Comparison of ENCODE assay signal across 8 cellular contexts in the genomic region with DNA sequence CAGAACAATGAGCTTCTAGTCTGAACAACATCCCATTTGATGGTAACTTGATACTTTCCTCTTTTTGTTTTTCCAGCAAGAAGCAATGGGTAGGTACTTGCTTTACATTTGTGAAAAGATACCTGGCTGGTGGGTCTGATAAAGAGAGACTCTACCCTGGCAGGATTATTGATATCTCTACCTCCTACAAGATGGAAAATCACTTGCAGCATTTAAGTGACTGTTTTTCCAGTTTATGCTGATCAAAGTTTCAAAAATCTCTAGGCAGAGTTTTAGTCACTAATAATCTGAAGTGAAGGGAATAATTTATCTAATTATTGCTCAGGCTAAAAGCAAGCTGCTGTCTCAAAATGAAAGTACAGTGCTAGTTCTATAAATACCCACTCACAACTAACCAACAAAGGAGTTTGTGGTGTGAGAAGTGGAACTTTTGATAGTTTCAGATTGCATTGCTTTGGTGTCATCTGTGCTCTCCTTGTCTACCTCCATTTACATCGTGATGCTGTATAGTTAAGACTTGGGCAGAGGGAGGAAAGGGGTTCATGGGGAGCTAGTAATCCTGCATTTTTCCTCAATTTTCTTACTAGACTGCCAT.
DNase-seq lines count a peak whose midpoint lies in the region; ATAC-seq and TF ChIP-seq lines count a peak whose summit lies in the region.

No MANE protein-coding gene starts in this region.

- H4K20me1 ChIP-seq in DOHH2 (ENCODE audit: control insufficient read depth, insufficient read depth, low read depth, low read length), result no peaks in the 10 kb centered on the region

- H3K27me3 ChIP-seq in DOHH2 (ENCODE audit: control insufficient read depth, low read length), result no peaks in the 10 kb centered on the region

- no peaks in the 10 kb centered on the region for H3K79me2 ChIP-seq in DOHH2 (ENCODE audit: control insufficient read depth, low read length)

- 0 out of 2 replicates have a peak overlapping the region, but pooled peaks have one; percentile 3 for H3K27ac ChIP-seq in DOHH2 (ENCODE audit: low read depth, low read length)
- peak overlapping the region; percentile 66 to 68 for H3K27ac ChIP-seq in coronary artery

- no peak for TF ChIP-seq CTCF in DOHH2 (IDR thresholded peaks at IDR 0.05; ENCODE audit: low read depth, low read length, poor library complexity, severe bottlenecking)
- no peak for TF ChIP-seq CTCF in coronary artery (IDR thresholded peaks at IDR 0.05)

- no peaks in the 10 kb centered on the region for H3K9me2 ChIP-seq in DOHH2 (replicated peaks; ENCODE audit: control insufficient read depth, low read length)

- H3K36me3 ChIP-seq in DOHH2 (ENCODE audit: control insufficient read depth, low read length), result no peaks in the 10 kb centered on the region

- no peaks in the 10 kb centered on the region for H3F3A ChIP-seq in DOHH2 (ENCODE audit: control insufficient read depth, insufficient read depth)

- peaks cover 42% of the 10 kb centered on the region for H3K4me1 ChIP-seq in DOHH2 (ENCODE audit: control insufficient read depth, low read length)

- DNase-seq in coronary artery (ENCODE audit: low spot score), result no peak
- no peak for DNase-seq in mesenteric fat pad (ENCODE audit: low spot score)
- no peak for DNase-seq in cerebellum (ENCODE audit: low spot score)
- no peak for DNase-seq in activated CD4-positive, alpha-beta T cell treated with anti-CD3 and anti-CD28 coated beads, Interleukin-2, amount 50 U/mL, for 4 hours
- no peak for DNase-seq in activated CD4-positive, alpha-beta T cell treated with anti-CD3 and anti-CD28 coated beads for 4 hours

- peak; percentile 77 for ATAC-seq in GM19328 (IDR thresholded peaks at IDR 0.05; ENCODE audit: unreplicated experiment)
- ATAC-seq in HG03159 (IDR thresholded peaks at IDR 0.05; ENCODE audit: unreplicated experiment), result peak; percentile 87

- H3K4me3 ChIP-seq in DOHH2 (ENCODE audit: low read length) (no peak overlapping the region), coronary artery (no peak overlapping the region)

- no peaks in the 10 kb centered on the region for H3K9me3 ChIP-seq in DOHH2 (ENCODE audit: control insufficient read depth, insufficient read depth, low read length)

- H3K4me2 ChIP-seq in DOHH2 (ENCODE audit: low read length), result peak overlapping the region; percentile 44
